8 cellular contexts compared by ENCODE assay signal in the genomic region with DNA sequence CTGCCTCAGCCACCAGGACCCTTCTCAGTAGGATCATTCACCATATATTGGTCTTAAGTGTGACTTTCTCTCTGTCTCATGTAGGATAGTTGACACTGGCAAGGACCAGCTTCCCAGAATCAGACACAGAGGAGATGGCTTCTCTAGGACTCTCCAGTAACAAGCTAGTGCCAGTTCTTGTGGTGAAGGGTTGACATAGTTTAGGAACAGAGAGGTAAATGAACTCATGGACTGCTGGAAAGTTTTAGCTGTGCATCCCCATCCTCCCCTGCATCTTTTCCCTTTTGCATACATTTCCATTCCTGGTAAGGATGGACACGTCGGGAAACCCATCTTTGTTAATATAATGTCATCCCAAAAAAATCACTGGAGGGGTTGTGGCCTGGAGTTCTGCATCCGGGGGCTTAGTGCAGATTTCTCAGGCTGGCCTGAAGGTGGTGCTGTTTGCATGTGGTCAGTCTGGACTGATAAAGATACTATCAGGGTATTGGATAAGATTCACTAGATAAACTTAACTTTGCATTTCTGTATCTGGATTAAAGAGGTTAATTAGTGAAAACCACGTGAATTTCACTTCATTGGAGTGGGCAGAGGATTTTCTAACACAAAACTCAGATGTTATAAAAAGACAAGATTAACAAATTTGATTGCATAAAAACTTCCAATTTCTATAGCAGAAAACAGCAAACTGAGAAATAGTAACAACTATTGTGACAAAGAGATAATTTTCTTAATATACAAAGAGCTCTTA.
DNase-seq lines count a peak whose midpoint lies in the region; ATAC-seq, FAIRE-seq and TF ChIP-seq lines count a peak whose summit lies in the region.

No MANE protein-coding gene starts in this region.

- H3K4me1 ChIP-seq in OCI-LY3 (ENCODE audit: low read length): no peaks in the 10 kb centered on the region
- H3K4me1 ChIP-seq in gastroesophageal sphincter: no peaks in the 10 kb centered on the region
- no peaks in the 10 kb centered on the region for H3K4me1 ChIP-seq in trophoblast cell (ENCODE audit: control insufficient read depth in 1 of 2, insufficient read depth in 2 of 2, low read length in 2 of 2)

- no peaks in the 10 kb centered on the region for H4K20me1 ChIP-seq in OCI-LY3 (ENCODE audit: insufficient read depth, low read length)

- H2BK120ac ChIP-seq in trophoblast cell (ENCODE audit: insufficient read depth, low read length, poor library complexity): no peak overlapping the region

- H2BK12ac ChIP-seq in trophoblast cell (ENCODE audit: low read length): no peak overlapping the region

- H3K27me3 ChIP-seq in OCI-LY3 (ENCODE audit: low read depth, low read length): peaks cover 8% of the 10 kb centered on the region; the same call in 1 of the 2 replicates
- H3K27me3 ChIP-seq in gastroesophageal sphincter: no peaks in the 10 kb centered on the region
- H3K27me3 ChIP-seq in trophoblast cell (ENCODE audit: insufficient read depth, low read length): no peaks in the 10 kb centered on the region

- no peak overlapping the region for H4K12ac ChIP-seq in trophoblast cell (ENCODE audit: low read depth, low read length)

- no peaks in the 10 kb centered on the region for H3K79me2 ChIP-seq in OCI-LY3 (ENCODE audit: low read length)
- H3K79me2 ChIP-seq in trophoblast cell (ENCODE audit: control insufficient read depth, insufficient read depth, low read length, poor library complexity): no peaks in the 10 kb centered on the region

- peak; percentile 74 for FAIRE-seq in GM12891 (lab: Jason Lieb, UNC)

- no peak overlapping the region for H3K27ac ChIP-seq in OCI-LY3 (ENCODE audit: low read length)
- no peak overlapping the region for H3K27ac ChIP-seq in gastroesophageal sphincter
- no peak overlapping the region for H3K27ac ChIP-seq in trophoblast cell (ENCODE audit: low read depth, low read length)

- no peak overlapping the region for H3K4me3 ChIP-seq in OCI-LY3 (ENCODE audit: low read length)
- H3K4me3 ChIP-seq in gastroesophageal sphincter: no peak overlapping the region
- H3K4me3 ChIP-seq in trophoblast cell (ENCODE audit: low read depth, low read length): no peak overlapping the region

- no peak overlapping the region for H3K4me2 ChIP-seq in OCI-LY3 (ENCODE audit: low read length)
- no peak overlapping the region for H3K4me2 ChIP-seq in trophoblast cell (ENCODE audit: low read length)

- H3K23ac ChIP-seq in trophoblast cell (ENCODE audit: low read length): no peak overlapping the region

- no peaks in the 10 kb centered on the region for H3K36me3 ChIP-seq in OCI-LY3 (replicated peaks; ENCODE audit: low read depth, low read length)
- H3K36me3 ChIP-seq in gastroesophageal sphincter: no peaks in the 10 kb centered on the region
- no peaks in the 10 kb centered on the region for H3K36me3 ChIP-seq in trophoblast cell (ENCODE audit: control insufficient read depth in 1 of 2, insufficient read depth in 2 of 2, low read length in 2 of 2)

- H2AK5ac ChIP-seq in trophoblast cell (ENCODE audit: low read length): no peak overlapping the region

- no peak for TF ChIP-seq POLR2A in GM12891 (IDR thresholded peaks at IDR 0.05; ENCODE audit: low read depth, low read length)
- no peak for TF ChIP-seq POLR2A in gastroesophageal sphincter (IDR thresholded peaks at IDR 0.05)

- DNase-seq in AG08395 (ENCODE audit: low spot score) (peak; percentile 82), GM12891 (ENCODE audit: insufficient read length, low spot score) (no peak), trophoblast cell (peak; percentile 11 to 63), UCSD-AML1 (lab: John Stamatoyannopoulos, UW; ENCODE audit: unreplicated experiment) (no peak)
- DNase-seq in activated effector memory CD4-positive, alpha-beta T cell treated with Interleukin-2 at 50 U/mL for 16 hours: peak; percentile 38

- peak; percentile 69 for ATAC-seq in gastroesophageal sphincter
- ATAC-seq in GM21825 (IDR thresholded peaks at IDR 0.05; ENCODE audit: unreplicated experiment): no peak

- TF ChIP-seq CTCF in OCI-LY3 (IDR thresholded peaks at IDR 0.05; ENCODE audit: low read depth, low read length) (peak; percentile 98), gastroesophageal sphincter (IDR thresholded peaks at IDR 0.05) (peak; percentile 78 to 88 (median 83))

- no peak overlapping the region for H3K9ac ChIP-seq in OCI-LY3 (ENCODE audit: low read length)
- H3K9ac ChIP-seq in trophoblast cell (ENCODE audit: low read length): no peak overlapping the region

- H3K4ac ChIP-seq in trophoblast cell (ENCODE audit: low read depth, low read length): no peak overlapping the region

- WGBS in gastroesophageal sphincter (ENCODE audit: low coverage in 1 of 2), 2 donors: 0% methylated on average over 4 of the region's 4 CpGs
- no CpG with 5 or more reads among the region's 4 CpGs for WGBS in trophoblast cell (ENCODE audit: extremely low coverage, insufficient coverage, insufficient read length)

- H2BK5ac ChIP-seq in trophoblast cell (ENCODE audit: low read depth, low read length, poor library complexity): no peak overlapping the region

- H2AFZ ChIP-seq in OCI-LY3 (ENCODE audit: low read depth, low read length) (no peak overlapping the region), trophoblast cell (ENCODE audit: insufficient read depth, low read length, poor library complexity) (no peak overlapping the region)

- H3K9me3 ChIP-seq in OCI-LY3 (ENCODE audit: insufficient read depth, low read length): no peaks in the 10 kb centered on the region
- H3K9me3 ChIP-seq in gastroesophageal sphincter: no peaks in the 10 kb centered on the region
- H3K9me3 ChIP-seq in trophoblast cell (ENCODE audit: insufficient read depth, low read depth, low read length): no peaks in the 10 kb centered on the region

- no peak overlapping the region for H4K8ac ChIP-seq in trophoblast cell (ENCODE audit: low read depth, low read length)

- no peak overlapping the region for H3K14ac ChIP-seq in trophoblast cell (ENCODE audit: low read length)

- no peak for TF ChIP-seq EP300 in gastroesophageal sphincter (IDR thresholded peaks at IDR 0.05)

- H3K18ac ChIP-seq in trophoblast cell (ENCODE audit: low read length): no peak overlapping the region

- no peaks in the 10 kb centered on the region for H3K79me1 ChIP-seq in trophoblast cell (ENCODE audit: low read length)

- H4K91ac ChIP-seq in trophoblast cell (ENCODE audit: low read depth, low read length): no peak overlapping the region

TF ChIP-seq in GM12891, 5 proteins besides CTCF, POLR2A, EP300 and RAD21:
- TF ChIP-seq TAF1 (IDR thresholded peaks at IDR 0.05; ENCODE audit: low read depth, low read length): no peak
- TF ChIP-seq PAX5 (IDR thresholded peaks at IDR 0.05; ENCODE audit: insufficient read depth, low read length, severe bottlenecking): no peak
- no peak for TF ChIP-seq POU2F2 (IDR thresholded peaks at IDR 0.05; ENCODE audit: low read depth, low read length)
- TF ChIP-seq POLR2AphosphoS5 (IDR thresholded peaks at IDR 0.05; ENCODE audit: low read depth, low read length): no peak
- TF ChIP-seq SPI1 (IDR thresholded peaks at IDR 0.05; ENCODE audit: low read depth, low read length): no peak

Comparison
In these comparisons a context has a peak if more than half of its experiments do, and no peak if none do; other contexts are left out.
1. DNase-seq: peak in AG08395 (single experiment), activated effector memory CD4-positive, alpha-beta T cell treated with Interleukin-2 at 50 U/mL for 16 hours (single experiment) and trophoblast cell (2 of 2); none in GM12891 (single experiment) and UCSD-AML1 (single experiment).